In genomic region chr6:166562726-166563125, GRCh38 we compare ENCODE assay signal across 23 cellular contexts. TPM values are rescaled to one million over a fixed set of nuclear protein-coding genes. Genes with fewer than 3 reads are reported as not detected.
A peak's percentile ranks its signal among the peaks of the same experiment; 100 is the strongest.
DNase-seq lines count a peak whose midpoint lies in the region; ATAC-seq and TF ChIP-seq lines count a peak whose summit lies in the region.
"Had no signal": no experiment of that assay in that cellular context is flagged by ENCODE, and none has a peak within 500 bp of the region (broad histone marks: within the 10 kb centered on the region; RNA-seq: fewer than 3 reads in every experiment).

No MANE protein-coding gene starts in this region.

- DNase-seq in RWPE1 (ENCODE audit: low spot score) (no peak), mesenteric fat pad (ENCODE audit: low spot score) (peak; percentile 81), posterior cingulate gyrus (no peak), hepatic stellate cell (ENCODE audit: low spot score) (no peak)
- DNase-seq: CD8-positive, alpha-beta memory T cell; DMS 273 treated with DMSO at 0.1 percent for 48 hours; DMS79; EL; GDM1; IMR-90; KG1; MG63; NCI-H2029; NCI-H446 treated with DMSO at 0.1 percent for 48 hours; NCI-H526 treated with DMSO at 0.1 percent for 48 hours; PC-9; SHP77 treated with DMSO at 0.1 percent for 48 hours had no signal

- H3K9me3 ChIP-seq in BLaER1 treated with 17β-estradiol and CSF1 and Interleukin-3, amounts not matched to agents 10 nM and 100 nM (replicated peaks in 1 of 11) = peaks cover 0 to 24% (median 6%) of the 10 kb centered on the region in 11 experiments; a peak in 10 of 22 replicates
- H3K9me3 ChIP-seq in skeletal muscle satellite cell (replicated peaks; ENCODE audit: low read length) = no peaks in the 10 kb centered on the region
- H3K9me3 ChIP-seq: MG63 had no signal

- POLR2A ChIA-PET in RWPE1 (lab: Yijun Ruan, JAX; ENCODE audit: low non-redundant PET) = no interaction called here

- H4K20me1 ChIP-seq in BLaER1 treated with 17β-estradiol and CSF1 and Interleukin-3, amounts not matched to agents 10 nM and 100 nM = peaks cover 0 to 7% (median 0%) of the 10 kb centered on the region in 11 experiments; a peak in 4 of 22 replicates

- H3K4me1 ChIP-seq in BLaER1 treated with 17β-estradiol and CSF1 and Interleukin-3, amounts not matched to agents 10 nM and 100 nM = peaks cover 0 to 16% (median 14%) of the 10 kb centered on the region in 10 experiments; a peak in 15 of 20 replicates
- H3K4me1 ChIP-seq in skeletal muscle satellite cell (ENCODE audit: control insufficient read depth, insufficient read depth, low read length) = peaks cover 85% of the 10 kb centered on the region

- H3K27ac ChIP-seq in BLaER1 treated with 17β-estradiol and CSF1 and Interleukin-3, amounts not matched to agents 10 nM and 100 nM = no peak overlapping the region
- H3K27ac ChIP-seq in RWPE1 = peak overlapping the region; percentile 1; the same call in 1 of the 2 replicates
- H3K27ac ChIP-seq: PC-9, SK-N-MC had no signal

- H3K36me3 ChIP-seq in BLaER1 treated with 17β-estradiol and CSF1 and Interleukin-3, amounts not matched to agents 10 nM and 100 nM = peaks cover 0 to 4% (median 0%) of the 10 kb centered on the region in 11 experiments; a peak in 3 of 22 replicates
- peaks cover 29% of the 10 kb centered on the region for H3K36me3 ChIP-seq in skeletal muscle satellite cell (ENCODE audit: insufficient read depth, low read length)
- H3K36me3 ChIP-seq: MG63 had no signal

- CTCF ChIA-PET in RWPE1 (lab: Yijun Ruan, JAX) = interaction anchor here (0.6 kb wide), 1 partner anchor 386 kb away, joined by 6 read pairs; no protein-coding TSS in a partner anchor

- H3K27me3 ChIP-seq in BLaER1 treated with 17β-estradiol and CSF1 and Interleukin-3, amounts not matched to agents 10 nM and 100 nM = no peaks in the 10 kb centered on the region
- no peaks in the 10 kb centered on the region for H3K27me3 ChIP-seq in skeletal muscle satellite cell (ENCODE audit: control insufficient read depth, insufficient read depth, low read length)
- H3K27me3 ChIP-seq: MG63 had no signal

- no peak overlapping the region for H3K9ac ChIP-seq in BLaER1 treated with 17β-estradiol and CSF1 and Interleukin-3, amounts not matched to agents 10 nM and 100 nM
- H3K9ac ChIP-seq in skeletal muscle satellite cell (ENCODE audit: low read depth, low read length) = peak overlapping the region; percentile 67

- no peak for TF ChIP-seq CTCF in RWPE1 (conservative IDR thresholded peaks at IDR 0.05; ENCODE audit: low read depth)

- no peak overlapping the region for H3K4me3 ChIP-seq in BLaER1 treated with 17β-estradiol and CSF1 and Interleukin-3, amounts not matched to agents 10 nM and 100 nM
- H3K4me3 ChIP-seq in skeletal muscle satellite cell (ENCODE audit: low read length) = no peak overlapping the region
- H3K4me3 ChIP-seq: GM12878, MG63, PC-9, SK-N-MC had no signal

- intact Hi-C loops in posterior cingulate gyrus (cut with DNase I) = no loop called here

- no peak for ATAC-seq in GM18498 (IDR thresholded peaks at IDR 0.05; ENCODE audit: unreplicated experiment)
- ATAC-seq: GM12878, HCT116 had no signal

- H3K4me2 ChIP-seq in BLaER1 treated with 17β-estradiol and CSF1 and Interleukin-3, amounts not matched to agents 10 nM and 100 nM = peak overlapping the region in 9 of 11 experiments; percentile 43 to 60 (median 51); a peak in 9 of 22 replicates
- no peak overlapping the region for H3K4me2 ChIP-seq in skeletal muscle satellite cell (ENCODE audit: low read length)
- H3K4me2 ChIP-seq: PC-9 had no signal

RNA-seq across cellular contexts. Expression of gene RAMACL, which starts 23.8 kb away (rescaled TPM):
- 3.2 TPM for total RNA-seq in mesenteric fat pad
- 2.6 and 3.5 TPM in 2 replicates for total RNA-seq in skeletal muscle satellite cell (2012; rRNA removed)
